ENCODE assay signal across 21 cellular contexts in genomic region chr4:43251760-43252317, GRCh38.
DNase-seq lines count a peak whose midpoint lies in the region; ATAC-seq and TF ChIP-seq lines count a peak whose summit lies in the region.
"Had no signal": no experiment of that assay in that cellular context is flagged by ENCODE, and none has a peak within 500 bp of the region (broad histone marks: within the 10 kb centered on the region; RNA-seq: fewer than 3 reads in every experiment).

No MANE protein-coding gene starts in this region.

- no peak overlapping the region for H3K27ac ChIP-seq in stomach
- H3K27ac ChIP-seq: A549, adrenal gland, C4-2B, left ventricle myocardium inferior, right lobe of liver had no signal

- DNase-seq in NCI-H510A treated with DMSO at 0.1 percent for 48 hours (lab: John Stamatoyannopoulos, UW) (peak; percentile 5), NCI-H510A (lab: John Stamatoyannopoulos, UW) (no peak), NCI-H2171 treated with DMSO at 0.1 percent for 48 hours (lab: John Stamatoyannopoulos, UW) (peak; percentile 88), astrocyte of the spinal cord (ENCODE audit: low read depth, low spot score) (peak; percentile 7), iris pigment epithelial cell (ENCODE audit: low read depth) (peak; percentile 43), stomach (no peak), GOT3 (lab: John Stamatoyannopoulos, UW) (no peak)
- DNase-seq: activated CD4-positive, CD25-positive, alpha-beta regulatory T cell; activated CD8-positive, alpha-beta memory T cell treated with anti-CD3 and anti-CD28 coated beads for 24 hours; adrenal gland; effector memory CD8-positive, alpha-beta T cell; H9; left ventricle myocardium inferior; NCI-H1436 treated with DMSO at 0.1 percent for 48 hours; nucleus accumbens; right lobe of liver; Right ventricle myocardium superior; stimulated activated naive CD8-positive, alpha-beta T cell treated with anti-CD3 and anti-CD28 coated beads, Interleukin-15, amount 100 ng/mL, for 72 hours had no signal

- H3K4me1 ChIP-seq in stomach, result no peaks in the 10 kb centered on the region
- H3K4me1 ChIP-seq: A549, adrenal gland, left ventricle myocardium inferior, right lobe of liver had no signal

- H3K27me3 ChIP-seq in stomach, result no peaks in the 10 kb centered on the region
- H3K27me3 ChIP-seq: adrenal gland, right lobe of liver had no signal

- 58 to 74% (median 63%) methylated on average over 3 of the region's 3 CpGs for WGBS in stomach, 5 donors

- intact Hi-C loops in stomach (cut with DNase I; ENCODE audit: low total_unique reads), result no loop called here

- no peaks in the 10 kb centered on the region for H3K36me3 ChIP-seq in stomach
- H3K36me3 ChIP-seq: adrenal gland, left ventricle myocardium inferior, right lobe of liver had no signal

- in situ Hi-C loops in astrocyte of the spinal cord (cut with HindIII; ENCODE audit: low sequenced_read_pairs), result no loop called here

- H3K4me3 ChIP-seq in astrocyte of the spinal cord (ENCODE audit: low read depth, low read length) (no peak overlapping the region), stomach (no peak overlapping the region)
- H3K4me3 ChIP-seq: A549, adrenal gland, left ventricle myocardium inferior, right lobe of liver had no signal

- no peak for ATAC-seq in HG02973 (IDR thresholded peaks at IDR 0.05; ENCODE audit: unreplicated experiment)
- ATAC-seq: A549; effector memory CD8-positive, alpha-beta T cell; right lobe of liver; stimulated activated naive CD8-positive, alpha-beta T cell treated with anti-CD3 and anti-CD28 coated beads, Interleukin-15, amount 100 ng/mL, for 72 hours had no signal

- no peak for TF ChIP-seq CTCF in astrocyte of the spinal cord (IDR thresholded peaks at IDR 0.05; ENCODE audit: low read depth, low read length)
- no peak for TF ChIP-seq CTCF in stomach (IDR thresholded peaks at IDR 0.05)

- TF ChIP-seq POLR2A in stomach (IDR thresholded peaks at IDR 0.05), result no peak

- TF ChIP-seq EP300 in stomach (IDR thresholded peaks at IDR 0.05), result no peak

- peaks cover 0 to 9% (median 4%) of the 10 kb centered on the region in 4 donors for H3K9me3 ChIP-seq in stomach
- H3K9me3 ChIP-seq: A549, adrenal gland, right lobe of liver had no signal

Comparison
In these comparisons a context has a peak if more than half of its experiments do, and no peak if none do; other contexts are left out.
1. DNase-seq: peak in NCI-H510A treated with DMSO at 0.1 percent for 48 hours (single experiment), NCI-H2171 treated with DMSO at 0.1 percent for 48 hours (single experiment), astrocyte of the spinal cord (single experiment) and iris pigment epithelial cell (single experiment); none in NCI-H510A (single experiment), stomach (single experiment) and GOT3 (single experiment).